In genomic region chr13:60583196-60583908, GRCh38 we compare ENCODE assay signal across 12 cellular contexts.
A peak's percentile ranks its signal among the peaks of the same experiment; 100 is the strongest.
DNase-seq lines count a peak whose midpoint lies in the region; ATAC-seq and TF ChIP-seq lines count a peak whose summit lies in the region.
"Had no signal": no experiment of that assay in that cellular context is flagged by ENCODE, and none has a peak within 500 bp of the region (broad histone marks: within the 10 kb centered on the region; RNA-seq: fewer than 3 reads in every experiment).

No MANE protein-coding gene starts in this region.

- H3K18ac ChIP-seq in H9 (ENCODE audit: insufficient read length, low read depth, low read length) = peak overlapping the region; percentile 28

- CTCF ChIA-PET in activated CD8-positive, alpha-beta memory T cell treated with anti-CD3 and anti-CD28 coated beads, Interleukin-2, amount 10 ng/mL, durations not matched to agents 7 days and 5 days (lab: Charles Lee) = interaction anchor here (0.7 kb wide), 1 partner anchor 110 kb away, joined by 3 read pairs; no protein-coding TSS in a partner anchor

- H3K14ac ChIP-seq in H9 (ENCODE audit: insufficient read depth, low read length) = no peak overlapping the region; the same call in 1 of the 2 replicates

- TF ChIP-seq POLR2A in Peyer's patch (IDR thresholded peaks at IDR 0.05) = no peak

- no peaks in the 10 kb centered on the region for H3K9me3 ChIP-seq in H9 (ENCODE audit: control insufficient read depth, low read depth, low read length)
- no peaks in the 10 kb centered on the region for H3K9me3 ChIP-seq in Peyer's patch
- peaks cover 0 to 8% (median 0%) of the 10 kb centered on the region in 5 donors for H3K9me3 ChIP-seq in subcutaneous abdominal adipose tissue (ENCODE audit: control insufficient read depth in 5 of 5, low read length in 5 of 5)

- no peak overlapping the region for H2AFZ ChIP-seq in H9 (ENCODE audit: low read length)

- H2BK12ac ChIP-seq in H9 (ENCODE audit: insufficient read length, low read depth, low read length) = no peak overlapping the region

- no peak overlapping the region for H3K23ac ChIP-seq in H9 (ENCODE audit: insufficient read length, low read depth, low read length)

- H4K20me1 ChIP-seq in H9 (ENCODE audit: control insufficient read depth, insufficient read depth, insufficient read length) = no peaks in the 10 kb centered on the region

- peaks cover 35 to 36% of the 10 kb centered on the region in 2 experiments for H3K4me1 Mint-ChIP-seq in H9
- peaks cover 6% of the 10 kb centered on the region for H3K4me1 Mint-ChIP-seq in activated CD8-positive, alpha-beta memory T cell treated with anti-CD3 and anti-CD28 coated beads, Interleukin-2, amount 10 ng/mL, durations not matched to agents 7 days and 5 days

- no peak overlapping the region for H2BK15ac ChIP-seq in H9 (ENCODE audit: low read depth, low read length)

- no peak overlapping the region for H3K56ac ChIP-seq in H9 (ENCODE audit: insufficient read length, low read depth, low read length)

- ATAC-seq in activated CD8-positive, alpha-beta memory T cell treated with anti-CD3 and anti-CD28 coated beads, Interleukin-2, amount 10 ng/mL, durations not matched to agents 7 days and 5 days = no peak
- no peak for ATAC-seq in HG03175 (IDR thresholded peaks at IDR 0.05; ENCODE audit: unreplicated experiment)

- H3K27ac ChIP-seq in H9 (ENCODE audit: insufficient read length, low read depth, low read length) (peak overlapping the region; percentile 76), Peyer's patch (peak overlapping the region in 3 of 4 donors; percentile 8 to 29 (median 8)), subcutaneous abdominal adipose tissue (ENCODE audit: low read depth, low read length) (peak overlapping the region; percentile 58)
- H3K27ac ChIP-seq: PC-9 had no signal

- H3K79me1 ChIP-seq in H9 (ENCODE audit: insufficient read depth, low read depth, low read length, poor library complexity, severe bottlenecking) = no peaks in the 10 kb centered on the region

- WGBS in H9 (ENCODE audit: extremely low coverage, insufficient read length, low lambda C conversion rate) = no CpG with 5 or more reads among the region's 9 CpGs

- H3T11ph ChIP-seq in H9 (ENCODE audit: low read length) = peak overlapping the region; percentile 22

- peaks cover 8% of the 10 kb centered on the region; the same call in 1 of the 2 replicates for H3K4me1 ChIP-seq in H9 (ENCODE audit: insufficient read depth, low read length)
- H3K4me1 ChIP-seq in Peyer's patch = no peaks in the 10 kb centered on the region
- H3K4me1 ChIP-seq in subcutaneous abdominal adipose tissue (ENCODE audit: control insufficient read depth in 5 of 5, insufficient read depth in 5 of 5, low read length in 5 of 5) = peaks cover 0 to 24% (median 14%) of the 10 kb centered on the region in 5 donors

- no peak overlapping the region for H2BK5ac ChIP-seq in H9 (ENCODE audit: insufficient read length, low read length)

- peak overlapping the region; percentile 45 to 68 for H3K4me3 Mint-ChIP-seq in H9
- H3K4me3 Mint-ChIP-seq in activated CD8-positive, alpha-beta memory T cell treated with anti-CD3 and anti-CD28 coated beads, Interleukin-2, amount 10 ng/mL, durations not matched to agents 7 days and 5 days = no peak overlapping the region

- no peaks in the 10 kb centered on the region for H3K36me3 ChIP-seq in Peyer's patch
- H3K36me3 ChIP-seq in subcutaneous abdominal adipose tissue (ENCODE audit: control insufficient read depth in 5 of 5, insufficient read depth in 5 of 5, low read length in 5 of 5) = no peaks in the 10 kb centered on the region

- peak overlapping the region; percentile 4 for H3K4me2 ChIP-seq in H9 (ENCODE audit: insufficient read depth, insufficient read length, low read length)
- H3K4me2 ChIP-seq: PC-9 had no signal

- no peak overlapping the region for H4K91ac ChIP-seq in H9 (ENCODE audit: insufficient read length, low read depth, low read length)

- no peaks in the 10 kb centered on the region for H3K79me2 ChIP-seq in H9 (ENCODE audit: insufficient read depth, low read length)

- peaks cover 10 to 13% of the 10 kb centered on the region in 2 experiments for H3K9me3 Mint-ChIP-seq in H9
- H3K9me3 Mint-ChIP-seq in activated CD8-positive, alpha-beta memory T cell treated with anti-CD3 and anti-CD28 coated beads, Interleukin-2, amount 10 ng/mL, durations not matched to agents 7 days and 5 days (ENCODE audit: low read depth) = peaks cover 2% of the 10 kb centered on the region

- peak; percentile 77 for DNase-seq in H9
- no peak for DNase-seq in Peyer's patch
- peak; percentile 69 for DNase-seq in fibroblast of villous mesenchyme (ENCODE audit: low read depth)
- DNase-seq in DMS 273 treated with DMSO at 0.1 percent for 48 hours (lab: John Stamatoyannopoulos, UW) = no peak
- DNase-seq in activated CD8-positive, alpha-beta memory T cell treated with anti-CD3 and anti-CD28 coated beads, Interleukin-2, amount 10 ng/mL, durations not matched to agents 7 days and 5 days = no peak
- DNase-seq: GOT3; hippocampal formation; NCI-H1417; stimulated activated naive CD4-positive, alpha-beta T cell had no signal

- no peak overlapping the region for H4K5ac ChIP-seq in H9 (ENCODE audit: insufficient read length, low read depth, low read length)

- no peaks in the 10 kb centered on the region for H3K27me3 Mint-ChIP-seq in H9 (ENCODE audit: low read depth)
- H3K27me3 Mint-ChIP-seq in activated CD8-positive, alpha-beta memory T cell treated with anti-CD3 and anti-CD28 coated beads, Interleukin-2, amount 10 ng/mL, durations not matched to agents 7 days and 5 days = no peaks in the 10 kb centered on the region

- H3K9ac ChIP-seq in H9 (ENCODE audit: extremely low read depth, insufficient read length, low read length) = no peak overlapping the region
- H3K9ac ChIP-seq in subcutaneous abdominal adipose tissue (ENCODE audit: low read length in 5 of 5) = no peak overlapping the region

- H3K4me3 ChIP-seq in Peyer's patch = no peak overlapping the region
- no peak overlapping the region for H3K4me3 ChIP-seq in fibroblast of villous mesenchyme (ENCODE audit: low read depth, low read length)
- peak overlapping the region in 4 of 5 donors; percentile 23 to 30 (median 26) for H3K4me3 ChIP-seq in subcutaneous abdominal adipose tissue (ENCODE audit: low read depth in 1 of 5, low read length in 5 of 5)
- H3K4me3 ChIP-seq: PC-9 had no signal

- peaks cover 10 to 12% (median 12%) of the 10 kb centered on the region in 3 experiments for H3K36me3 Mint-ChIP-seq in H9 (ENCODE audit: insufficient read depth in 1 of 3, low read depth in 3 of 3)
- H3K36me3 Mint-ChIP-seq in activated CD8-positive, alpha-beta memory T cell treated with anti-CD3 and anti-CD28 coated beads, Interleukin-2, amount 10 ng/mL, durations not matched to agents 7 days and 5 days = no peaks in the 10 kb centered on the region

- peak overlapping the region; percentile 98 to 99 (median 98) for H3K27ac Mint-ChIP-seq in H9
- H3K27ac Mint-ChIP-seq in activated CD8-positive, alpha-beta memory T cell treated with anti-CD3 and anti-CD28 coated beads, Interleukin-2, amount 10 ng/mL, durations not matched to agents 7 days and 5 days = no peak overlapping the region

- H3K27me3 ChIP-seq in H9 (ENCODE audit: insufficient read depth, low read length) (no peaks in the 10 kb centered on the region), Peyer's patch (no peaks in the 10 kb centered on the region), subcutaneous abdominal adipose tissue (ENCODE audit: control insufficient read depth in 5 of 5, insufficient read depth in 4 of 5, low read length in 5 of 5) (peaks cover 0 to 13% (median 4%) of the 10 kb centered on the region in 5 donors)

- H3K23me2 ChIP-seq in H9 (ENCODE audit: insufficient read length, low read depth, low read length, poor library complexity, severe bottlenecking) = no peaks in the 10 kb centered on the region

- H3K4ac ChIP-seq in H9 (ENCODE audit: low read depth, low read length) = no peak overlapping the region; the same call in 1 of the 2 replicates

- TF ChIP-seq CTCF in H9 (conservative IDR thresholded peaks at IDR 0.05) (peak; percentile 47; the same call in 2 of the 3 replicates), Peyer's patch (IDR thresholded peaks at IDR 0.05) (no peak), fibroblast of villous mesenchyme (IDR thresholded peaks at IDR 0.05; ENCODE audit: insufficient read depth, low read depth, low read length) (no peak)

- no peak overlapping the region for H4K8ac ChIP-seq in H9 (replicated peaks; ENCODE audit: insufficient read length, low read depth, low read length)

- H2AK5ac ChIP-seq in H9 (ENCODE audit: insufficient read length, low read length) = no peak overlapping the region

- peak overlapping the region; percentile 73 for H2BK120ac ChIP-seq in H9 (ENCODE audit: low read depth, low read length, poor library complexity, severe bottlenecking)

- H2BK20ac ChIP-seq in H9 (ENCODE audit: low read depth, low read length, poor library complexity, severe bottlenecking) = no peak overlapping the region

Comparison
In these comparisons a context has a peak if more than half of its experiments do, and no peak if none do; other contexts are left out.
1. DNase-seq: peak in H9 (single experiment) and fibroblast of villous mesenchyme (single experiment); none in Peyer's patch (0 of 3), DMS 273 treated with DMSO at 0.1 percent for 48 hours (single experiment) and activated CD8-positive, alpha-beta memory T cell treated with anti-CD3 and anti-CD28 coated beads, Interleukin-2, amount 10 ng/mL, durations not matched to agents 7 days and 5 days (single experiment).
2. H3K27ac ChIP-seq: peak in every context shown above with its lines; median percentile 76 in H9; 58 in subcutaneous abdominal adipose tissue; 8 in Peyer's patch.
3. H3K4me3 ChIP-seq: peak in subcutaneous abdominal adipose tissue (4 of 5); none in Peyer's patch (0 of 4) and fibroblast of villous mesenchyme (single experiment).